In genomic region chr6:160174681-160175080, GRCh38 we compare ENCODE assay signal across 29 cellular contexts. TPM values are rescaled to one million over a fixed set of nuclear protein-coding genes. Genes with fewer than 3 reads are reported as not detected.
"Had no signal": no experiment of that assay in that cellular context is flagged by ENCODE, and none has a peak within 500 bp of the region (broad histone marks: within the 10 kb centered on the region; RNA-seq: fewer than 3 reads in every experiment).

No MANE protein-coding gene starts in this region.

- H3K4me3 ChIP-seq: breast epithelium, heart right ventricle, ovary, psoas muscle, right atrium auricular region, stomach, thyroid gland, upper lobe of right lung had no signal

- H3K27me3 ChIP-seq: breast epithelium, foreskin keratinocyte, ovary, right atrium auricular region, stomach, thyroid gland, upper lobe of right lung had no signal

- H3K4me1 Mint-ChIP-seq: activated CD4-positive, alpha-beta memory T cell treated with anti-CD3 and anti-CD28 coated beads, Interleukin-2, amount 10 ng/mL, durations not matched to agents 7 days and 5 days; activated CD4-positive, alpha-beta T cell treated with anti-CD3 and anti-CD28 coated beads, Interleukin-2, amount 10 ng/mL, durations not matched to agents 7 days and 5 days; naive B cell; stimulated activated naive B cell treated with anti-CD40 and anti-IgM and Interleukin-4, amounts not matched to agents 10 μg/mL and 1 μg/mL and 100 μg/mL, for 72 hours; T-helper 17 cell had no signal

- H3K4me1 ChIP-seq: breast epithelium, foreskin keratinocyte, psoas muscle, right atrium auricular region, stomach, thyroid gland, upper lobe of right lung had no signal

- H3K36me3 Mint-ChIP-seq: activated naive CD4-positive, alpha-beta T cell treated with anti-CD3 and anti-CD28 coated beads, Interleukin-2, amount 50 U/mL, for 72 hours; mesothelial cell of epicardium; naive B cell; stimulated activated naive B cell treated with anti-CD40 and anti-IgM and Interleukin-4, amounts not matched to agents 10 μg/mL and 1 μg/mL and 100 μg/mL, for 72 hours had no signal

- H3K9me3 ChIP-seq: breast epithelium, heart right ventricle, ovary, psoas muscle, right atrium auricular region, stomach, thyroid gland, upper lobe of right lung had no signal

- ATAC-seq: activated naive CD4-positive, alpha-beta T cell treated with anti-CD3 and anti-CD28 coated beads, Interleukin-2, amount 50 U/mL, for 72 hours; activated T-cell treated with anti-CD3 and anti-CD28 coated beads, Interleukin-2, amount 50 U/mL, for 4 hours; esophagus mucosa; foreskin keratinocyte; heart right ventricle; left ventricle myocardium superior; psoas muscle; stimulated activated naive B cell treated with anti-CD40 and anti-IgM and Interleukin-4, amounts not matched to agents 10 μg/mL and 1 μg/mL and 100 μg/mL, for 72 hours; T-helper 17 cell; upper lobe of right lung had no signal

- H3K9me3 Mint-ChIP-seq: activated CD4-positive, alpha-beta memory T cell treated with anti-CD3 and anti-CD28 coated beads, Interleukin-2, amount 10 ng/mL, durations not matched to agents 7 days and 5 days; activated CD4-positive, alpha-beta T cell treated with anti-CD3 and anti-CD28 coated beads, Interleukin-2, amount 10 ng/mL, durations not matched to agents 7 days and 5 days; activated naive CD4-positive, alpha-beta T cell treated with anti-CD3 and anti-CD28 coated beads, Interleukin-2, amount 50 U/mL, for 72 hours; activated T-cell treated with anti-CD3 and anti-CD28 coated beads, Interleukin-2, amount 50 U/mL, for 4 hours; activated T-helper 2 cell treated with anti-CD3 and anti-CD28 coated beads, Interferon-gamma antibody, Interleukin-2, Interleukin-4, amounts not matched to agents 10 μg/mL and 5 μg/mL and 100 μg/mL, durations not matched to agents 14 hours and 24 hours and 36 hours; mesothelial cell of epicardium; nephron progenitor cell; stimulated activated naive B cell treated with anti-CD40 and anti-IgM and Interleukin-4, amounts not matched to agents 10 μg/mL and 1 μg/mL and 100 μg/mL, for 72 hours had no signal

- H3K27ac Mint-ChIP-seq: activated CD4-positive, alpha-beta memory T cell treated with anti-CD3 and anti-CD28 coated beads, Interleukin-2, amount 10 ng/mL, durations not matched to agents 7 days and 5 days; activated CD4-positive, alpha-beta T cell treated with anti-CD3 and anti-CD28 coated beads, Interleukin-2, amount 10 ng/mL, durations not matched to agents 7 days and 5 days; activated naive CD4-positive, alpha-beta T cell treated with anti-CD3 and anti-CD28 coated beads, Interleukin-2, amount 50 U/mL, for 72 hours; activated T-helper 2 cell treated with anti-CD3 and anti-CD28 coated beads, Interferon-gamma antibody, Interleukin-2, Interleukin-4, amounts not matched to agents 10 μg/mL and 5 μg/mL and 100 μg/mL, durations not matched to agents 14 hours and 24 hours and 36 hours; mesothelial cell of epicardium; naive B cell; nephron progenitor cell; stimulated activated naive B cell treated with anti-CD40 and anti-IgM and Interleukin-4, amounts not matched to agents 10 μg/mL and 1 μg/mL and 100 μg/mL, for 72 hours; T-helper 17 cell had no signal

- H3K4me3 Mint-ChIP-seq: activated CD4-positive, alpha-beta memory T cell treated with anti-CD3 and anti-CD28 coated beads, Interleukin-2, amount 10 ng/mL, durations not matched to agents 7 days and 5 days; activated CD4-positive, alpha-beta T cell treated with anti-CD3 and anti-CD28 coated beads, Interleukin-2, amount 10 ng/mL, durations not matched to agents 7 days and 5 days; activated T-cell treated with anti-CD3 and anti-CD28 coated beads, Interleukin-2, amount 50 U/mL, for 4 hours; mesothelial cell of epicardium; nephron progenitor cell; stimulated activated naive B cell treated with anti-CD40 and anti-IgM and Interleukin-4, amounts not matched to agents 10 μg/mL and 1 μg/mL and 100 μg/mL, for 72 hours; T-helper 17 cell had no signal

- H3K36me3 ChIP-seq: breast epithelium, heart right ventricle, ovary, right atrium auricular region, stomach, thyroid gland, upper lobe of right lung, WERI-Rb-1 had no signal

- DNase-seq: activated CD4-positive, alpha-beta memory T cell treated with anti-CD3 and anti-CD28 coated beads, Interleukin-2, amount 10 ng/mL, durations not matched to agents 7 days and 5 days; activated CD4-positive, alpha-beta T cell treated with anti-CD3 and anti-CD28 coated beads for 1 hour; activated CD4-positive, alpha-beta T cell treated with anti-CD3 and anti-CD28 coated beads, Interleukin-2, amount 10 ng/mL, durations not matched to agents 7 days and 5 days; activated naive CD4-positive, alpha-beta T cell; activated T-cell treated with anti-CD3 and anti-CD28 coated beads, Interleukin-2, amount 50 U/mL, for 4 hours; central memory CD4-positive, alpha-beta T cell; foreskin keratinocyte; heart right ventricle; left ventricle myocardium superior; mammary epithelial cell; naive B cell; nephron progenitor cell; ovary; psoas muscle; stimulated activated CD4-positive, alpha-beta T cell treated with anti-CD3 and anti-CD28 coated beads, Interleukin-15, amount 100 ng/mL, for 24 hours; stimulated activated CD4-positive, alpha-beta T cell treated with anti-CD3 and anti-CD28 coated beads, Interleukin-2, amount 100 ng/mL, for 24 hours; stimulated activated naive B cell treated with anti-CD40 and anti-IgM and Interleukin-4, amounts not matched to agents 10 μg/mL and 1 μg/mL and 100 μg/mL, for 72 hours; stomach; T-helper 17 cell; T1000; thyroid gland; upper lobe of right lung; WERI-Rb-1 had no signal

- H3K27ac ChIP-seq: breast epithelium, foreskin keratinocyte, heart right ventricle, ovary, psoas muscle, right atrium auricular region, stomach, thyroid gland, upper lobe of right lung, WERI-Rb-1 had no signal

RNA-seq across cellular contexts. Expression of gene SLC22A1, which starts 53.1 kb away (rescaled TPM):
- total RNA-seq: right atrium auricular region had no signal
